In the genomic region with DNA sequence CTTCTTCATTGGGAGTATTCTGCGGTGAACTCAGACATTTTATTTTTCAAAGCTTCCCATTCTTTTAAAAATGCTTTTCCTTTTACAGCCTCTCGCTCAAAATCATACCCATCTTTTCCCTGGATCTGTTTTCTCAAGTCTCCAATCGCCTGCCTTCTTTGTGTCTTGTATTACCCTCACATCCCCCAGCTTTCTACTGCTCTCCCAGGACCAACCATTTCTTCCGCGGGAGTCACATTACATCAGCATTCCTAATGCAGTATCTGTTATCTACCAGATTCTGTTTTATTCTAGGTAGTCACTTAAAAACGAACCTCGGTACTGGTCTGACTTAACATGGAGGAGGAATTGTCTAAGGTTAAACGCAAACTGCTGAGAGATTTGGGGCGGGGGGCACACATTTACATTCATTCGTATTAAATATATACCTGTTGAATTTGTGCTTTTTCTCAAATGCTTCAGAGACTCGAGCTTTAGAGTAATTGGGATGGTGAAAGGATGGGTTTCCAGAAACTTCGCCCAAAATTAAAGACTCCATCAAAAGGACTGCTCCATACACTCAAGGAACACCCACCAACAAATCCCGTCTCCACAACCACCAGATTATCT, we compare ENCODE assay signal across 1 cellular context.
A peak's percentile ranks its signal among the peaks of the same experiment; 100 is the strongest.
TF ChIP-seq lines count a peak whose summit lies in the region.

No MANE protein-coding gene starts in this region.

TF ChIP-seq in HEK293, 187 proteins besides CTCF, POLR2A, EP300 and RAD21 (continued from another document):
- TF ChIP-seq REST (tag by site-specific recombination; IDR thresholded peaks at IDR 0.05) (no peak), ZNF112 (tag by site-specific recombination; IDR thresholded peaks at IDR 0.05) (no peak), ZNF23 (tag by site-specific recombination; IDR thresholded peaks at IDR 0.05; ENCODE audit: borderline replicate concordance) (no peak), ZNF660 (tag by site-specific recombination; IDR thresholded peaks at IDR 0.05) (no peak), ZNF776 (tag by site-specific recombination; IDR thresholded peaks at IDR 0.05; ENCODE audit: borderline replicate concordance) (no peak), ZNF266 (tag by site-specific recombination; IDR thresholded peaks at IDR 0.05; ENCODE audit: low read depth) (no peak), ZNF596 (tag by site-specific recombination; IDR thresholded peaks at IDR 0.05) (no peak), YY2 (tag by site-specific recombination; IDR thresholded peaks at IDR 0.05) (no peak), GLI4 (tag by site-specific recombination; IDR thresholded peaks at IDR 0.05) (no peak), ZSCAN16 (tag by site-specific recombination; IDR thresholded peaks at IDR 0.05) (no peak), OSR2 (tag by site-specific recombination; IDR thresholded peaks at IDR 0.05) (no peak), ZNF174 (tag by site-specific recombination; IDR thresholded peaks at IDR 0.05) (no peak), SCRT2 (tag by site-specific recombination; IDR thresholded peaks at IDR 0.05) (peak; percentile 85), ZNF114 (tag by site-specific recombination; IDR thresholded peaks at IDR 0.05) (no peak), ZNF341 (tag by site-specific recombination; IDR thresholded peaks at IDR 0.05; ENCODE audit: low read depth) (no peak), ZNF354C (tag by site-specific recombination; IDR thresholded peaks at IDR 0.05; ENCODE audit: borderline replicate concordance, low read depth) (no peak), ZNF548 (tag by site-specific recombination; IDR thresholded peaks at IDR 0.05) (no peak), ZNF24 (tag by site-specific recombination; IDR thresholded peaks at IDR 0.05) (no peak), IKZF3 (tag by site-specific recombination; IDR thresholded peaks at IDR 0.05) (peak; percentile 27; the same call in 1 of the 2 replicates), SCRT1 (tag by site-specific recombination; IDR thresholded peaks at IDR 0.05; ENCODE audit: borderline replicate concordance) (peak; percentile 56; the same call in 1 of the 2 replicates), PRDM1 (tag by site-specific recombination; IDR thresholded peaks at IDR 0.05) (peak; percentile 85), ZSCAN23 (tag by site-specific recombination; IDR thresholded peaks at IDR 0.05) (no peak), ZBTB17 (tag by site-specific recombination; IDR thresholded peaks at IDR 0.05) (no peak; the same call in 1 of the 2 replicates), ZNF558 (tag by site-specific recombination; IDR thresholded peaks at IDR 0.05) (no peak), ZNF16 (tag by site-specific recombination; IDR thresholded peaks at IDR 0.05; ENCODE audit: low read depth) (no peak), ZNF223 (tag by site-specific recombination; IDR thresholded peaks at IDR 0.05) (no peak), GLIS2 (tag by site-specific recombination; IDR thresholded peaks at IDR 0.05) (no peak), ZNF184 (tag by site-specific recombination; IDR thresholded peaks at IDR 0.05) (no peak), MYNN (tag by site-specific recombination; IDR thresholded peaks at IDR 0.05; ENCODE audit: borderline replicate concordance) (no peak), ZNF585B (tag by site-specific recombination; IDR thresholded peaks at IDR 0.05) (no peak), ZNF521 (tag by site-specific recombination; IDR thresholded peaks at IDR 0.05) (no peak), ZNF239 (tag by site-specific recombination; IDR thresholded peaks at IDR 0.05) (no peak), PRDM2 (tag by site-specific recombination; IDR thresholded peaks at IDR 0.05; ENCODE audit: borderline replicate concordance) (no peak), ZNF292 (tag by site-specific recombination; IDR thresholded peaks at IDR 0.05; ENCODE audit: borderline replicate concordance, low read depth) (no peak), ZNF785 (tag by site-specific recombination; IDR thresholded peaks at IDR 0.05) (no peak), ZNF76 (tag by site-specific recombination; IDR thresholded peaks at IDR 0.05; ENCODE audit: borderline replicate concordance, low read depth) (no peak), ZNF26 (tag by site-specific recombination; IDR thresholded peaks at IDR 0.05) (no peak)
- TF ChIP-seq, protein P1, sequence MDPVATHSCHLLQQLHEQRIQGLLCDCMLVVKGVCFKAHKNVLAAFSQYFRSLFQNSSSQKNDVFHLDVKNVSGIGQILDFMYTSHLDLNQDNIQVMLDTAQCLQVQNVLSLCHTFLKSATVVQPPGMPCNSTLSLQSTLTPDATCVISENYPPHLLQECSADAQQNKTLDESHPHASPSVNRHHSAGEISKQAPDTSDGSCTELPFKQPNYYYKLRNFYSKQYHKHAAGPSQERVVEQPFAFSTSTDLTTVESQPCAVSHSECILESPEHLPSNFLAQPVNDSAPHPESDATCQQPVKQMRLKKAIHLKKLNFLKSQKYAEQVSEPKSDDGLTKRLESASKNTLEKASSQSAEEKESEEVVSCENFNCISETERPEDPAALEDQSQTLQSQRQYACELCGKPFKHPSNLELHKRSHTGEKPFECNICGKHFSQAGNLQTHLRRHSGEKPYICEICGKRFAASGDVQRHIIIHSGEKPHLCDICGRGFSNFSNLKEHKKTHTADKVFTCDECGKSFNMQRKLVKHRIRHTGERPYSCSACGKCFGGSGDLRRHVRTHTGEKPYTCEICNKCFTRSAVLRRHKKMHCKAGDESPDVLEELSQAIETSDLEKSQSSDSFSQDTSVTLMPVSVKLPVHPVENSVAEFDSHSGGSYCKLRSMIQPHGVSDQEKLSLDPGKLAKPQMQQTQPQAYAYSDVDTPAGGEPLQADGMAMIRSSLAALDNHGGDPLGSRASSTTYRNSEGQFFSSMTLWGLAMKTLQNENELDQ (tag by site-specific recombination; IDR thresholded peaks at IDR 0.05; ENCODE audit: low read depth) = no peak
TF ChIP-seq in HEK293: peak in this region for 6.
